Comparison of ENCODE assay signal across 9 cellular contexts in the genomic region with DNA sequence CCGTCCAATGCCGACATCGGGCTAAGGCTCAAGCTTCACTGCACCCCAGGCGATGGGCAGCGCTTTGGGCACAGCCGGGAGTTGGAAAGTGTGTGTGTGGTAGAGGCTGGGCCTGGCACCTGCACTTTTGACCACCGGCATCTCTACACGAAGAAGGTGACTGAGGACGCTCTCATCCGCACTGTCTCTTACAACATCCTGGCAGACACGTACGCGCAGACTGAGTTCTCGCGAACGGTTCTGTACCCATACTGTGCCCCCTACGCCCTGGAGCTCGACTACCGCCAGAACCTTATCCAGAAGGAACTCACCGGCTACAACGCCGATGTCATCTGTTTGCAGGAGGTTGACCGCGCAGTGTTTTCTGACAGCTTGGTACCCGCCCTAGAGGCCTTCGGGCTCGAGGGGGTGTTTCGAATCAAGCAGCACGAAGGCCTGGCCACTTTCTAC. TPM values are rescaled to one million over a fixed set of nuclear protein-coding genes. Genes with fewer than 3 reads are reported as not detected.
DNase-seq lines count a peak whose midpoint lies in the region; ATAC-seq, FAIRE-seq and TF ChIP-seq lines count a peak whose summit lies in the region.
"Had no signal": no experiment of that assay in that cellular context is flagged by ENCODE, and none has a peak within 500 bp of the region (broad histone marks: within the 10 kb centered on the region; RNA-seq: fewer than 3 reads in every experiment).

No MANE protein-coding gene starts in this region.

- peak overlapping the region; percentile 94 for H3K4me3 Mint-ChIP-seq in CD4-positive, alpha-beta T cell
- H3K4me3 Mint-ChIP-seq in activated naive CD8-positive, alpha-beta T cell: peak overlapping the region; percentile 98

- no peak for FAIRE-seq in RCC 7860 (lab: Jason Lieb, UNC)

- H3K36me3 ChIP-seq in iPS-15b (ENCODE audit: control insufficient read depth, insufficient read depth, low read length): no peaks in the 10 kb centered on the region

- H3K27ac ChIP-seq in CD4-positive, alpha-beta T cell (ENCODE audit: low read depth, low read length): peak overlapping the region; percentile 84

- no peaks in the 10 kb centered on the region for H3K9me3 ChIP-seq in CD4-positive, alpha-beta T cell (ENCODE audit: control insufficient read depth, low read length)
- no peaks in the 10 kb centered on the region for H3K9me3 ChIP-seq in iPS-15b (ENCODE audit: control insufficient read depth, insufficient read depth, low read length)

- H3K9me3 Mint-ChIP-seq in CD4-positive, alpha-beta T cell: no peaks in the 10 kb centered on the region
- no peaks in the 10 kb centered on the region for H3K9me3 Mint-ChIP-seq in activated naive CD8-positive, alpha-beta T cell (ENCODE audit: low read depth)

- DNase-seq in CD4-positive, alpha-beta T cell: peak in 9 of 10 experiments; percentile 9 to 36 (median 19)
- DNase-seq in RCC 7860 (ENCODE audit: low spot score) (peak; percentile 13), mesenteric fat pad (ENCODE audit: low spot score) (no peak)
- peak in 2 of 3 donors; percentile 24 to 36 for DNase-seq in stimulated activated CD4-positive, alpha-beta T cell treated with anti-CD3 and anti-CD28 coated beads, Interleukin-12 subunit alpha, Interleukin-12 subunit beta, amount 100 ng/mL, for 48 hours (ENCODE audit: low read depth in 2 of 3, low spot score in 1 of 3)

- H3K27me3 Mint-ChIP-seq in CD4-positive, alpha-beta T cell: no peaks in the 10 kb centered on the region
- no peaks in the 10 kb centered on the region for H3K27me3 Mint-ChIP-seq in activated naive CD8-positive, alpha-beta T cell

- no peak for TF ChIP-seq CTCF in CD4-positive, alpha-beta T cell (IDR thresholded peaks at IDR 0.05)

- H3K9ac ChIP-seq in iPS-15b (ENCODE audit: low read depth, low read length): peak overlapping the region; percentile 24

- ATAC-seq in CD4-positive, alpha-beta T cell (ENCODE audit: poor library complexity): peak; percentile 54
- ATAC-seq in GM21737 (IDR thresholded peaks at IDR 0.05; ENCODE audit: unreplicated experiment) (peak; percentile 29), HG03457 (IDR thresholded peaks at IDR 0.05; ENCODE audit: unreplicated experiment) (no peak)

- peaks cover 5% of the 10 kb centered on the region for H3K4me1 ChIP-seq in iPS-15b (ENCODE audit: control insufficient read depth, insufficient read depth, low read length)

- peaks cover 58% of the 10 kb centered on the region for H3K36me3 Mint-ChIP-seq in CD4-positive, alpha-beta T cell (ENCODE audit: low read depth)
- H3K36me3 Mint-ChIP-seq in activated naive CD8-positive, alpha-beta T cell: peaks cover 8% of the 10 kb centered on the region

- no peaks in the 10 kb centered on the region for H3K27me3 ChIP-seq in CD4-positive, alpha-beta T cell (ENCODE audit: control insufficient read depth, insufficient read depth, low read length)
- H3K27me3 ChIP-seq in iPS-15b (ENCODE audit: control insufficient read depth, insufficient read depth, low read length): no peaks in the 10 kb centered on the region

- POLR2A ChIA-PET in CD4-positive, alpha-beta T cell (lab: Charles Lee): interaction anchor here (0.9 to 5.3 kb wide), 9 partner anchors 10 to 775 kb away, joined by 3 to 190 read pairs (median 18); partner anchors contain the start of genes APPL1, ARF4, DENND6A and SLMAP

- CTCF ChIA-PET in CD4-positive, alpha-beta T cell (lab: Charles Lee): interaction anchor here (0.6 to 2.5 kb wide), 3 partner anchors 26 to 278 kb away, joined by 4 to 8 read pairs (median 5); partner anchors contain the start of gene ARF4

- H3K4me3 ChIP-seq in iPS-15b (ENCODE audit: low read depth, low read length): peak overlapping the region; percentile 97

- peak overlapping the region; percentile 93 for H3K27ac Mint-ChIP-seq in CD4-positive, alpha-beta T cell
- H3K27ac Mint-ChIP-seq in activated naive CD8-positive, alpha-beta T cell: peak overlapping the region; percentile 100

- peaks cover 53% of the 10 kb centered on the region for H3K4me1 Mint-ChIP-seq in CD4-positive, alpha-beta T cell (ENCODE audit: low read depth)
- H3K4me1 Mint-ChIP-seq in activated naive CD8-positive, alpha-beta T cell (ENCODE audit: low read depth): peaks cover 48% of the 10 kb centered on the region

- intact Hi-C loops in CD4-positive, alpha-beta T cell (cut with DNase I, micrococcal nuclease): loop anchor here (2.0 to 10.0 kb wide), 6 partner anchors 136 to 748 kb away; partner anchors contain the start of genes ABHD6 (in 1 of the 2), APPL1 (in 1 of the 2), DENND6A (in 1 of the 2) and HTD2 (in 1 of the 2)

RNA-seq across cellular contexts. Expression of gene PDE12, which starts 1.0 kb away (rescaled TPM):
- total RNA-seq in CD4-positive, alpha-beta T cell: 10 to 100 TPM; 40.5 to 40.9 TPM
- 26.7 TPM for total RNA-seq in mesenteric fat pad

RNA-seq across cellular contexts. Expression of gene DNAH12, which starts 13.0 kb away (rescaled TPM):
- under 1 TPM in 1 of 2 experiments, not detected in 1; 0.19 TPM for total RNA-seq in CD4-positive, alpha-beta T cell
- 0.06 TPM for total RNA-seq in mesenteric fat pad
- total RNA-seq: NCI-H460 had no signal

RNA-seq across cellular contexts. Expression of gene ARF4, which starts 40.0 kb away (rescaled TPM):
- 10 to 100 TPM; 56.7 to 59.9 TPM for total RNA-seq in CD4-positive, alpha-beta T cell
- total RNA-seq in mesenteric fat pad: 156 TPM
